Comparison of ENCODE assay signal across 12 cellular contexts in the genomic region with DNA sequence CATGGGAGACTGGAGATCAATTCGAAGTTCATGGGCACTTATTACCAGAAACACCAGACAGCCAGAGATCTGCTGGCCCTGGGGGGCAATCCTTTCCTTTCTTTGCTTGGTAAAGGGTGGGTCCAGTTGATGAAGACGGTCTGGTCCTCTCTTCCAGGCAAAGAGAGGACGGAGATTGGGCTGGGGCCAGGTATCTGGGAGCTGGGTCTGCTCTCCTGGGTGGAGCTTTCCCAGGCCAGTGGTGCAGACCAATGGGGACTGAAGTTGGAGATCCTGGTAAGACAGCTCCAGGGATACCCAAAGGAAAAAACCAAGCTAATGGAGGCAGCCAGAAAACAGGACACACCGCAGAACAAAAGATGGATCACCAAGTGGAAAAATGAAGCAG. TPM values are rescaled to one million over a fixed set of nuclear protein-coding genes. Genes with fewer than 3 reads are reported as not detected.
A peak's percentile ranks its signal among the peaks of the same experiment; 100 is the strongest.
DNase-seq lines count a peak whose midpoint lies in the region; ATAC-seq and TF ChIP-seq lines count a peak whose summit lies in the region.
"Had no signal": no experiment of that assay in that cellular context is flagged by ENCODE, and none has a peak within 500 bp of the region (broad histone marks: within the 10 kb centered on the region; RNA-seq: fewer than 3 reads in every experiment).

No MANE protein-coding gene starts in this region.

- no peak for ATAC-seq in stimulated activated naive CD8-positive, alpha-beta T cell treated with anti-CD3 and anti-CD28 coated beads, Interleukin-15, amount 100 ng/mL, for 72 hours
- ATAC-seq in natural killer cell treated with Interleukin-12 subunit alpha and Interleukin-12 subunit beta and Interleukin-15 and Interleukin-18, amount 100 ng/mL, for 72 hours, result no peak
- ATAC-seq in HG03175 (IDR thresholded peaks at IDR 0.05; ENCODE audit: unreplicated experiment), result no peak
- ATAC-seq: GM23338, T-helper 17 cell had no signal

- TF ChIP-seq EP300 in sigmoid colon (IDR thresholded peaks at IDR 0.05), result no peak

- H3K27me3 Mint-ChIP-seq in stimulated activated naive CD8-positive, alpha-beta T cell treated with anti-CD3 and anti-CD28 coated beads, Interleukin-15, amount 100 ng/mL, for 72 hours, result no peaks in the 10 kb centered on the region
- H3K27me3 Mint-ChIP-seq in natural killer cell treated with Interleukin-12 subunit alpha and Interleukin-12 subunit beta and Interleukin-15 and Interleukin-18, amount 100 ng/mL, for 72 hours, result no peaks in the 10 kb centered on the region
- H3K27me3 Mint-ChIP-seq: T-helper 17 cell had no signal

- H3K79me2 ChIP-seq in ACC112 (ENCODE audit: control insufficient read depth, insufficient read depth, low read length, unreplicated experiment) (peaks cover 15% of the 10 kb centered on the region), fibroblast of lung (ENCODE audit: control insufficient read depth, insufficient read depth, low read length) (peaks cover 2% of the 10 kb centered on the region)

- H3K27ac ChIP-seq in ACC112 (ENCODE audit: low read depth, low read length), result peak overlapping the region; percentile 95
- peak overlapping the region in 3 of 4 donors; percentile 8 to 60 (median 53) for H3K27ac ChIP-seq in Peyer's patch
- peak overlapping the region; percentile 84 for H3K27ac ChIP-seq in fibroblast of lung (ENCODE audit: insufficient read depth, low read length)
- peak overlapping the region; percentile 65 to 80 (median 73) for H3K27ac ChIP-seq in sigmoid colon
- H3K27ac ChIP-seq: cardiac muscle cell had no signal

- H3K27ac Mint-ChIP-seq in stimulated activated naive CD8-positive, alpha-beta T cell treated with anti-CD3 and anti-CD28 coated beads, Interleukin-15, amount 100 ng/mL, for 72 hours, result no peak overlapping the region
- peak overlapping the region in 1 of 2 donors; percentile 27 for H3K27ac Mint-ChIP-seq in natural killer cell treated with Interleukin-12 subunit alpha and Interleukin-12 subunit beta and Interleukin-15 and Interleukin-18, amount 100 ng/mL, for 72 hours
- H3K27ac Mint-ChIP-seq: GM23338, T-helper 17 cell had no signal

- H3K4me3 ChIP-seq in ACC112 (ENCODE audit: low read depth, low read length) (peak overlapping the region; percentile 69), Peyer's patch (no peak overlapping the region), fibroblast of lung (replicated peaks in 1 of 4; ENCODE audit: control extremely low read depth in 1 of 4, insufficient read depth in 1 of 4, low read depth in 3 of 4, low read length in 4 of 4) (no peak overlapping the region), sigmoid colon (peak overlapping the region in 1 of 4 donors; percentile 19)
- H3K4me3 ChIP-seq: cardiac muscle cell, GM23338 had no signal

- DNase-seq in Peyer's patch, result no peak
- DNase-seq in fibroblast of lung (ENCODE audit: low read depth in 2 of 2), result no peak
- no peak for DNase-seq in sigmoid colon
- DNase-seq in MV-4-11 (lab: John Stamatoyannopoulos, UW), result no peak
- no peak for DNase-seq in stimulated activated naive CD8-positive, alpha-beta T cell treated with anti-CD3 and anti-CD28 coated beads, Interleukin-15, amount 100 ng/mL, for 72 hours
- no peak for DNase-seq in natural killer cell treated with Interleukin-12 subunit alpha and Interleukin-12 subunit beta and Interleukin-15 and Interleukin-18, amount 100 ng/mL, for 72 hours (ENCODE audit: low spot score)
- DNase-seq: activated CD4-positive, alpha-beta T cell treated with anti-CD3 and anti-CD28 coated beads, Interleukin-2, amount 50 U/mL, for 4 hours; T-helper 17 cell had no signal

- 36 to 69% methylated on average over 4 of the region's 4 CpGs for WGBS in sigmoid colon, 2 donors

- intact Hi-C loops in sigmoid colon (cut with DNase I), result no loop called here

- H3K36me3 Mint-ChIP-seq in natural killer cell treated with Interleukin-12 subunit alpha and Interleukin-12 subunit beta and Interleukin-15 and Interleukin-18, amount 100 ng/mL, for 72 hours, result no peaks in the 10 kb centered on the region

- H3K4me1 ChIP-seq in ACC112 (ENCODE audit: control insufficient read depth, insufficient read depth, low read length, unreplicated experiment) (peaks cover 53% of the 10 kb centered on the region), Peyer's patch (peaks cover 0 to 24% (median 9%) of the 10 kb centered on the region in 4 donors), fibroblast of lung (ENCODE audit: control insufficient read depth, extremely low read depth, insufficient read depth, low read length) (peaks cover 13% of the 10 kb centered on the region), sigmoid colon (peaks cover 0 to 43% (median 35%) of the 10 kb centered on the region in 4 donors)

- no peak overlapping the region for H2AFZ ChIP-seq in ACC112 (ENCODE audit: low read length, unreplicated experiment)
- H2AFZ ChIP-seq in fibroblast of lung (ENCODE audit: low read length), result no peak overlapping the region
- H2AFZ ChIP-seq: GM23338 had no signal

- no peak overlapping the region for H3K4me3 Mint-ChIP-seq in stimulated activated naive CD8-positive, alpha-beta T cell treated with anti-CD3 and anti-CD28 coated beads, Interleukin-15, amount 100 ng/mL, for 72 hours
- no peak overlapping the region for H3K4me3 Mint-ChIP-seq in natural killer cell treated with Interleukin-12 subunit alpha and Interleukin-12 subunit beta and Interleukin-15 and Interleukin-18, amount 100 ng/mL, for 72 hours
- H3K4me3 Mint-ChIP-seq: GM23338, T-helper 17 cell had no signal

- no peaks in the 10 kb centered on the region for H3K9me3 Mint-ChIP-seq in stimulated activated naive CD8-positive, alpha-beta T cell treated with anti-CD3 and anti-CD28 coated beads, Interleukin-15, amount 100 ng/mL, for 72 hours
- H3K9me3 Mint-ChIP-seq in natural killer cell treated with Interleukin-12 subunit alpha and Interleukin-12 subunit beta and Interleukin-15 and Interleukin-18, amount 100 ng/mL, for 72 hours, result no peaks in the 10 kb centered on the region
- H3K9me3 Mint-ChIP-seq: GM23338 had no signal

- no peaks in the 10 kb centered on the region for H3K27me3 ChIP-seq in ACC112 (ENCODE audit: insufficient read depth, low read length)
- no peaks in the 10 kb centered on the region for H3K27me3 ChIP-seq in Peyer's patch
- no peaks in the 10 kb centered on the region for H3K27me3 ChIP-seq in fibroblast of lung (ENCODE audit: control insufficient read depth, insufficient read depth, low read length)
- H3K27me3 ChIP-seq in sigmoid colon, result no peaks in the 10 kb centered on the region
- H3K27me3 ChIP-seq: cardiac muscle cell had no signal

- H3K4me1 Mint-ChIP-seq in stimulated activated naive CD8-positive, alpha-beta T cell treated with anti-CD3 and anti-CD28 coated beads, Interleukin-15, amount 100 ng/mL, for 72 hours, result peaks cover 13% of the 10 kb centered on the region
- H3K4me1 Mint-ChIP-seq in natural killer cell treated with Interleukin-12 subunit alpha and Interleukin-12 subunit beta and Interleukin-15 and Interleukin-18, amount 100 ng/mL, for 72 hours (ENCODE audit: low read depth in 2 of 2), result peaks cover 15 to 23% of the 10 kb centered on the region in 2 donors

- H3K9me3 ChIP-seq in Peyer's patch (no peaks in the 10 kb centered on the region), fibroblast of lung (ENCODE audit: control insufficient read depth, insufficient read depth, low read depth, low read length) (no peaks in the 10 kb centered on the region), sigmoid colon (no peaks in the 10 kb centered on the region)

- no peaks in the 10 kb centered on the region for H4K20me1 ChIP-seq in fibroblast of lung (ENCODE audit: control insufficient read depth, extremely low read depth, insufficient read depth, low read length)

- H3K9ac ChIP-seq in fibroblast of lung (ENCODE audit: insufficient read depth, low read length), result no peak overlapping the region

- TF ChIP-seq POLR2A in Peyer's patch (IDR thresholded peaks at IDR 0.05), result no peak
- no peak for TF ChIP-seq POLR2A in sigmoid colon (IDR thresholded peaks at IDR 0.05)

- TF ChIP-seq CTCF in Peyer's patch (IDR thresholded peaks at IDR 0.05) (no peak), fibroblast of lung (conservative IDR thresholded peaks at IDR 0.05 in 1 of 2, IDR thresholded peaks at IDR 0.05 in 1 of 2; ENCODE audit: low read depth in 1 of 2, low read length in 2 of 2) (no peak), sigmoid colon (IDR thresholded peaks at IDR 0.05) (no peak)

- peak overlapping the region; percentile 73 for H3K4me2 ChIP-seq in fibroblast of lung (ENCODE audit: extremely low read depth, insufficient read depth, low read length)
- H3K4me2 ChIP-seq: GM23338 had no signal

- peaks cover 9% of the 10 kb centered on the region for H3K36me3 ChIP-seq in ACC112 (ENCODE audit: insufficient read depth, low read length)
- peaks cover 0 to 18% (median 0%) of the 10 kb centered on the region in 3 donors for H3K36me3 ChIP-seq in Peyer's patch
- H3K36me3 ChIP-seq in fibroblast of lung (ENCODE audit: control insufficient read depth, insufficient read depth, low read length), result peaks cover 3% of the 10 kb centered on the region
- peaks cover 0 to 14% (median 2%) of the 10 kb centered on the region in 4 donors for H3K36me3 ChIP-seq in sigmoid colon

RNA-seq across cellular contexts. Expression of gene NOD1, which starts 18.3 kb away (rescaled TPM):
- total RNA-seq in Peyer's patch (10 to 100 TPM in 3 of 4 donors, 1 to 10 TPM in 1; 4.0 to 29.7 (median 21.0) TPM), fibroblast of lung (6.9 and 7.3 TPM in 2 replicates), sigmoid colon (10 to 100 TPM in 2 of 4 donors, 1 to 10 TPM in 2; 5.9 to 17.5 (median 9.3) TPM)
- polyA plus RNA-seq in fibroblast of lung (2.8 and 3.3 TPM in 2 replicates), sigmoid colon (10 to 100 TPM in 1 of 3 donors, 1 to 10 TPM in 2; 3.0 to 14.1 (median 3.0) TPM)
- polyA plus RNA-seq in fibroblast of lung (2012), result 2.1 and 3.4 TPM in 2 replicates
- polyA minus RNA-seq in fibroblast of lung (ENCODE audit: low replicate concordance), result 1.9 and 5.3 TPM in 2 replicates
- 10 to 100 TPM in 1 of 2 donors, 1 to 10 TPM in 1; 8.9 to 11.6 TPM for total RNA-seq in natural killer cell treated with Interleukin-12 subunit alpha and Interleukin-12 subunit beta and Interleukin-15 and Interleukin-18, amount 100 ng/mL, for 72 hours

RNA-seq across cellular contexts. Expression of gene GGCT, which starts 44.4 kb away (rescaled TPM):
- total RNA-seq in Peyer's patch (10 to 100 TPM; 18.1 to 24.8 (median 19.2) TPM), fibroblast of lung (24.6 and 33.1 TPM in 2 replicates), sigmoid colon (10 to 100 TPM; 18.8 to 40.9 (median 24.1) TPM)
- polyA plus RNA-seq in fibroblast of lung (21.6 and 23.2 TPM in 2 replicates), sigmoid colon (10 to 100 TPM; 64.9 to 97.3 (median 87.3) TPM)
- polyA plus RNA-seq in fibroblast of lung (2012), result 31.1 and 32.0 TPM in 2 replicates
- 9.0 and 9.3 TPM in 2 replicates for polyA minus RNA-seq in fibroblast of lung (ENCODE audit: low replicate concordance)
- total RNA-seq in natural killer cell treated with Interleukin-12 subunit alpha and Interleukin-12 subunit beta and Interleukin-15 and Interleukin-18, amount 100 ng/mL, for 72 hours, result 10 to 100 TPM; 37.9 to 61.7 TPM
